In genomic region chr6:136521430-136521829, GRCh38 we compare ENCODE assay signal across 23 cellular contexts. TPM values are rescaled to one million over a fixed set of nuclear protein-coding genes. Genes with fewer than 3 reads are reported as not detected.
DNase-seq lines count a peak whose midpoint lies in the region; ATAC-seq, FAIRE-seq and TF ChIP-seq lines count a peak whose summit lies in the region.
"Had no signal": no experiment of that assay in that cellular context is flagged by ENCODE, and none has a peak within 500 bp of the region (broad histone marks: within the 10 kb centered on the region; RNA-seq: fewer than 3 reads in every experiment).

No MANE protein-coding gene starts in this region.

- H3K36me3 ChIP-seq in right lobe of liver (no peaks in the 10 kb centered on the region), transverse colon (no peaks in the 10 kb centered on the region)

- H3K4me3 ChIP-seq in A549 (no peak overlapping the region), right lobe of liver (no peak overlapping the region), transverse colon (no peak overlapping the region)
- H3K4me3 ChIP-seq: GM23248 had no signal

- H3K4me3 Mint-ChIP-seq in natural killer cell treated with Interleukin-12 subunit alpha and Interleukin-12 subunit beta and Interleukin-15 and Interleukin-18, amount 100 ng/mL, for 72 hours: no peak overlapping the region

- TF ChIP-seq EP300 in A549 (IDR thresholded peaks at IDR 0.05): no peak
- TF ChIP-seq EP300 in transverse colon (IDR thresholded peaks at IDR 0.05; ENCODE audit: low read depth): no peak

- no peak for DNase-seq in A549 (ENCODE audit: low read depth in 1 of 2, low spot score in 1 of 2)
- DNase-seq in NOMO-1 treated with DMSO at 0.1 percent for 48 hours (lab: John Stamatoyannopoulos, UW; ENCODE audit: unreplicated experiment): peak; percentile 43
- no peak for DNase-seq in right lobe of liver
- no peak for DNase-seq in transverse colon
- DNase-seq in RKO (ENCODE audit: low spot score): no peak
- DNase-seq in natural killer cell treated with Interleukin-12 subunit alpha and Interleukin-12 subunit beta and Interleukin-15 and Interleukin-18, amount 100 ng/mL, for 72 hours (ENCODE audit: low spot score): no peak
- DNase-seq: C1 segment of cervical spinal cord; DMS79 treated with DMSO at 0.1 percent for 48 hours; GM23248; HCEC 1CT; KG1; NCI-H1105; NCI-H1694; NCI-H2107; NCI-H69; NK-92 treated with Interleukin-12 subunit alpha and Interleukin-12 subunit beta, amount 100 ng/mL, for 24 hours had no signal

- POLR2A ChIA-PET in A549 (lab: Yijun Ruan, JAX): no interaction called here

- peak overlapping the region; percentile 41; the same call in 2 of the 3 replicates for H3K4me2 ChIP-seq in A549

- no peaks in the 10 kb centered on the region for H3K9me3 ChIP-seq in A549
- H3K9me3 ChIP-seq in right lobe of liver: no peaks in the 10 kb centered on the region
- no peaks in the 10 kb centered on the region for H3K9me3 ChIP-seq in transverse colon

- H3K4me1 ChIP-seq in A549 (peaks cover 92% of the 10 kb centered on the region), right lobe of liver (peaks cover 0 to 10% (median 0%) of the 10 kb centered on the region in 4 donors), transverse colon (peaks cover 0 to 11% (median 2%) of the 10 kb centered on the region in 4 donors)

- WGBS in A549 (ENCODE audit: missing lambda C conversion rate): 79% methylated on average over 2 of the region's 2 CpGs
- WGBS in right lobe of liver (ENCODE audit: insufficient coverage, low coverage, low lambda C conversion rate, missing lambda C conversion rate): 58% methylated on average over 1 of the region's 2 CpGs
- WGBS in transverse colon (ENCODE audit: low coverage in 1 of 2), 2 donors: 76 to 81% methylated on average over 2 of the region's 2 CpGs

- H3K9me3 Mint-ChIP-seq in natural killer cell treated with Interleukin-12 subunit alpha and Interleukin-12 subunit beta and Interleukin-15 and Interleukin-18, amount 100 ng/mL, for 72 hours: no peaks in the 10 kb centered on the region

- peaks cover 5 to 6% of the 10 kb centered on the region in 2 donors for H3K4me1 Mint-ChIP-seq in natural killer cell treated with Interleukin-12 subunit alpha and Interleukin-12 subunit beta and Interleukin-15 and Interleukin-18, amount 100 ng/mL, for 72 hours (ENCODE audit: low read depth in 2 of 2)

- TF ChIP-seq POLR2A in A549 (IDR thresholded peaks at IDR 0.05; ENCODE audit: low read length) (no peak), right lobe of liver (IDR thresholded peaks at IDR 0.05) (no peak), transverse colon (IDR thresholded peaks at IDR 0.05) (no peak)

- no peak for FAIRE-seq in A549 (lab: Jason Lieb, UNC)
- FAIRE-seq: A204.1, G401.6, GM12891, GM18507 had no signal

- H3K27ac ChIP-seq in A549 (peak overlapping the region; percentile 91 to 97), cingulate gyrus (ENCODE audit: low read depth, low read length) (peak overlapping the region; percentile 84), right lobe of liver (no peak overlapping the region), transverse colon (no peak overlapping the region)
- H3K27ac ChIP-seq: GM23248 had no signal

- in situ Hi-C loops in transverse colon (cut with MboI; ENCODE audit: low pct_ligation_motif_present in 1 of 4, low pct_unique_long_range_greater_than_20kb in 1 of 4, low sequenced_read_pairs in 3 of 4): no loop called here

- H3K27me3 ChIP-seq in right lobe of liver: no peaks in the 10 kb centered on the region
- no peaks in the 10 kb centered on the region for H3K27me3 ChIP-seq in transverse colon

- no peak overlapping the region for H3K27ac Mint-ChIP-seq in natural killer cell treated with Interleukin-12 subunit alpha and Interleukin-12 subunit beta and Interleukin-15 and Interleukin-18, amount 100 ng/mL, for 72 hours

- no peak for TF ChIP-seq CTCF in A549 (IDR thresholded peaks at IDR 0.05)
- TF ChIP-seq CTCF in right lobe of liver (IDR thresholded peaks at IDR 0.05): no peak
- TF ChIP-seq CTCF in transverse colon (IDR thresholded peaks at IDR 0.05): no peak

- no peak for ATAC-seq in A549
- peak; percentile 23 to 62 (median 32) for ATAC-seq in right lobe of liver
- no peak for ATAC-seq in natural killer cell treated with Interleukin-12 subunit alpha and Interleukin-12 subunit beta and Interleukin-15 and Interleukin-18, amount 100 ng/mL, for 72 hours
- ATAC-seq: Panc1, Right ventricle myocardium inferior had no signal

- CTCF ChIA-PET in A549 (lab: Yijun Ruan, JAX): interaction anchor here (1.8 kb wide), 1 partner anchor 26 kb away, joined by 5 read pairs; no protein-coding TSS in a partner anchor

- intact Hi-C loops in right lobe of liver (cut with DNase I): no loop called here
- intact Hi-C loops in transverse colon (cut with DNase I; ENCODE audit: low total_unique reads): no loop called here

- H3K36me3 Mint-ChIP-seq in natural killer cell treated with Interleukin-12 subunit alpha and Interleukin-12 subunit beta and Interleukin-15 and Interleukin-18, amount 100 ng/mL, for 72 hours: no peaks in the 10 kb centered on the region

- H3K27me3 Mint-ChIP-seq in natural killer cell treated with Interleukin-12 subunit alpha and Interleukin-12 subunit beta and Interleukin-15 and Interleukin-18, amount 100 ng/mL, for 72 hours: peaks cover 15 to 25% of the 10 kb centered on the region in 2 donors

- TF ChIP-seq RAD21 in A549 (conservative IDR thresholded peaks at IDR 0.05 in 1 of 2, IDR thresholded peaks at IDR 0.05 in 1 of 2): no peak

TF ChIP-seq in A549, 52 proteins besides CTCF, POLR2A, EP300 and RAD21:
- TF ChIP-seq REST (IDR thresholded peaks at IDR 0.05): no peak
- TF ChIP-seq HOXA7 (CRISPR knock-in tag; IDR thresholded peaks at IDR 0.05): no peak
- TF ChIP-seq BHLHE40 (IDR thresholded peaks at IDR 0.05; ENCODE audit: low read depth, low read length): no peak
- no peak for TF ChIP-seq HOXB13 (CRISPR knock-in tag; IDR thresholded peaks at IDR 0.05; ENCODE audit: low read depth)
- no peak for TF ChIP-seq RNF2 (IDR thresholded peaks at IDR 0.05; ENCODE audit: borderline replicate concordance, low read depth)
- no peak for TF ChIP-seq HES2 (IDR thresholded peaks at IDR 0.05)
- no peak for TF ChIP-seq JUN (IDR thresholded peaks at IDR 0.05)
- TF ChIP-seq NFE2L2 (conservative IDR thresholded peaks at IDR 0.05; ENCODE audit: low read length): no peak
- no peak for TF ChIP-seq RFX5 (IDR thresholded peaks at IDR 0.05)
- no peak for TF ChIP-seq TFCP2L1 (CRISPR knock-in tag; IDR thresholded peaks at IDR 0.05)

RNA-seq across cellular contexts. Expression of gene MAP7, which starts 28.8 kb away (rescaled TPM):
- polyA plus RNA-seq in A549 (2011; rRNA removed) (49.0 and 64.5 TPM in 2 replicates), A549 (2017; fragmentation: RNase III; extraction: RNeasy Plus Mini Kit Qiagen cat#74134 plus additional on column Dnase treatment) (49.5 to 65.0 TPM (median 60.6 TPM) in 3 replicates)
- polyA plus RNA-seq in A549 (2012; cell fraction: cytosol; rRNA removed): 36.9 and 38.4 TPM in 2 replicates
- polyA plus RNA-seq in A549 (2012; cell fraction: nucleus; rRNA removed): 41.6 and 44.1 TPM in 2 replicates
- 27.1 and 28.1 TPM in 2 replicates for polyA minus RNA-seq in A549 (2011; rRNA and poly(A)+ RNA removed)
- total RNA-seq in right lobe of liver (10 to 100 TPM; 14.8 to 20.9 (median 17.9) TPM), transverse colon (10 to 100 TPM; 40.6 to 61.3 (median 46.6) TPM)
- total RNA-seq in natural killer cell treated with Interleukin-12 subunit alpha and Interleukin-12 subunit beta and Interleukin-15 and Interleukin-18, amount 100 ng/mL, for 72 hours: under 1 TPM; 0.73 to 0.83 TPM

Comparison
In these comparisons a context has a peak if more than half of its experiments do, and no peak if none do; other contexts are left out.
1. ATAC-seq: peak in right lobe of liver (4 of 4); none in A549 (0 of 2) and natural killer cell treated with Interleukin-12 subunit alpha and Interleukin-12 subunit beta and Interleukin-15 and Interleukin-18, amount 100 ng/mL, for 72 hours (0 of 2).
2. H3K27ac ChIP-seq: peak in A549 (2 of 2) and cingulate gyrus (single experiment); none in right lobe of liver (0 of 3) and transverse colon (0 of 4).
3. RNA of gene MAP7, which starts 28.8 kb away (total RNA-seq): 40.6 to 61.3 TPM in transverse colon and 14.8 to 20.9 TPM in right lobe of liver; 0.73 to 0.83 TPM in natural killer cell treated with Interleukin-12 subunit alpha and Interleukin-12 subunit beta and Interleukin-15 and Interleukin-18, amount 100 ng/mL, for 72 hours; every median in the first group is over 4 times any median in the second.